In genomic region chr16:21556026-21556942, GRCh38 we compare ENCODE assay signal across 8 cellular contexts. TPM values are rescaled to one million over a fixed set of nuclear protein-coding genes. Genes with fewer than 3 reads are reported as not detected.
DNase-seq lines count a peak whose midpoint lies in the region; ATAC-seq and TF ChIP-seq lines count a peak whose summit lies in the region.
"Not testable (repeated sequence)": the region's sequence is repeated elsewhere in the genome, so short reads cannot be mapped to it uniquely, and the experiment has no call there.

No MANE protein-coding gene starts in this region.

- not testable (repeated sequence) for H3K27ac Mint-ChIP-seq in activated naive CD8-positive, alpha-beta T cell treated with anti-CD3 and anti-CD28 coated beads, Interleukin-2, amount 10 ng/mL, durations not matched to agents 7 days and 5 days

- not testable (repeated sequence) for H3K4me1 ChIP-seq in A673 (ENCODE audit: insufficient read depth, low read length, poor library complexity, severe bottlenecking)
- H3K4me1 ChIP-seq in skeletal muscle tissue (ENCODE audit: control insufficient read depth in 3 of 3, insufficient read depth in 3 of 3, low read length in 3 of 3): peaks cover 26 to 29% (median 28%) of the 10 kb centered on the region in 3 donors

- H3K27me3 ChIP-seq in A673 (replicated peaks; ENCODE audit: insufficient read depth, low read depth, low read length, poor library complexity); skeletal muscle tissue (ENCODE audit: control insufficient read depth in 3 of 3, insufficient read depth in 3 of 3, low read length in 3 of 3): not testable (repeated sequence)

- not testable (repeated sequence) for H3K36me3 ChIP-seq in A673 (ENCODE audit: insufficient read depth, low read length, poor library complexity, severe bottlenecking); skeletal muscle tissue (ENCODE audit: control insufficient read depth in 3 of 3, insufficient read depth in 3 of 3, low read length in 3 of 3)

- not testable (repeated sequence) for TF ChIP-seq CTCF in A673 (conservative IDR thresholded peaks at IDR 0.05; ENCODE audit: low read depth, low read length); fibroblast of pulmonary artery (IDR thresholded peaks at IDR 0.05; ENCODE audit: low read length, missing control alignments)

- not testable (repeated sequence) for ATAC-seq in activated naive CD8-positive, alpha-beta T cell treated with anti-CD3 and anti-CD28 coated beads, Interleukin-2, amount 10 ng/mL, durations not matched to agents 7 days and 5 days (ENCODE audit: low read depth)
- ATAC-seq in left lobe of liver: peak; percentile 71

- not testable (repeated sequence) for BruUV-seq in A673 (replicated peaks; lab: Mats Ljungman, UMichigan)

- DNase-seq in A673 (ENCODE audit: low spot score) (peak; percentile 51), EH (ENCODE audit: low read depth) (peak; percentile 82), NCI-H1417 (lab: John Stamatoyannopoulos, UW) (peak in 2 of 3 experiments; percentile 76 to 92), NCI-H345 (lab: John Stamatoyannopoulos, UW) (peak; percentile 52), fibroblast of pulmonary artery (ENCODE audit: low read depth) (peak; percentile 32), left lobe of liver (ENCODE audit: low spot score) (peak; percentile 74)
- DNase-seq in activated naive CD8-positive, alpha-beta T cell treated with anti-CD3 and anti-CD28 coated beads, Interleukin-2, amount 10 ng/mL, durations not matched to agents 7 days and 5 days: peak; percentile 19

- not testable (repeated sequence) for H3K4me3 ChIP-seq in A673 (ENCODE audit: low read depth, low read length, poor library complexity, severe bottlenecking); fibroblast of pulmonary artery (replicated peaks; ENCODE audit: low read depth, low read length)
- H3K4me3 ChIP-seq in skeletal muscle tissue (ENCODE audit: low read length in 3 of 3): peak overlapping the region; percentile 44 to 64 (median 53)

- H3K36me3 Mint-ChIP-seq in activated naive CD8-positive, alpha-beta T cell treated with anti-CD3 and anti-CD28 coated beads, Interleukin-2, amount 10 ng/mL, durations not matched to agents 7 days and 5 days: not testable (repeated sequence)

- H3K4me1 Mint-ChIP-seq in activated naive CD8-positive, alpha-beta T cell treated with anti-CD3 and anti-CD28 coated beads, Interleukin-2, amount 10 ng/mL, durations not matched to agents 7 days and 5 days: not testable (repeated sequence)

- not testable (repeated sequence) for H3K9me3 Mint-ChIP-seq in activated naive CD8-positive, alpha-beta T cell treated with anti-CD3 and anti-CD28 coated beads, Interleukin-2, amount 10 ng/mL, durations not matched to agents 7 days and 5 days

- H3K9me3 ChIP-seq in A673 (ENCODE audit: low read depth, low read length, poor library complexity, severe bottlenecking); skeletal muscle tissue (ENCODE audit: control insufficient read depth in 3 of 3, low read length in 3 of 3): not testable (repeated sequence)

- not testable (repeated sequence) for H3K4me3 Mint-ChIP-seq in activated naive CD8-positive, alpha-beta T cell treated with anti-CD3 and anti-CD28 coated beads, Interleukin-2, amount 10 ng/mL, durations not matched to agents 7 days and 5 days

- CTCF ChIA-PET in A673 (lab: Charles Lee): not testable (repeated sequence)

- H3K9ac ChIP-seq in skeletal muscle tissue (ENCODE audit: low read depth in 1 of 3, low read length in 3 of 3): peak overlapping the region; percentile 52 to 84 (median 77)

- H3K27me3 Mint-ChIP-seq in activated naive CD8-positive, alpha-beta T cell treated with anti-CD3 and anti-CD28 coated beads, Interleukin-2, amount 10 ng/mL, durations not matched to agents 7 days and 5 days: peaks cover 16% of the 10 kb centered on the region

- not testable (repeated sequence) for H3K27ac ChIP-seq in A673 (ENCODE audit: low read depth, low read length, poor library complexity, severe bottlenecking)
- peak overlapping the region; percentile 94 for H3K27ac ChIP-seq in skeletal muscle tissue (ENCODE audit: low read depth, low read length)

- POLR2A ChIA-PET in A673 (lab: Charles Lee; ENCODE audit: low non-redundant PET); activated naive CD8-positive, alpha-beta T cell treated with anti-CD3 and anti-CD28 coated beads, Interleukin-2, amount 10 ng/mL, durations not matched to agents 7 days and 5 days (lab: Charles Lee): not testable (repeated sequence)

- intact Hi-C loops in A673 (cut with micrococcal nuclease; ENCODE audit: unreplicated experiment): loop anchor here (5.0 kb wide), 2 partner anchors 254 to 399 kb away; partner anchors contain the start of gene LDAF1

RNA-seq across cellular contexts. Expression of gene METTL9, which starts 43.1 kb away (rescaled TPM):
- total RNA-seq in A673 (2021) (145 and 151 TPM in 2 replicates), left lobe of liver (11.4 TPM), skeletal muscle tissue (145 TPM)
- total RNA-seq in activated naive CD8-positive, alpha-beta T cell treated with anti-CD3 and anti-CD28 coated beads, Interleukin-2, amount 10 ng/mL, durations not matched to agents 7 days and 5 days: 10 to 100 TPM; 95.2 to 95.9 TPM

Comparison
In these comparisons a context has a peak if more than half of its experiments do, and no peak if none do; other contexts are left out.
1. DNase-seq: peak in every context shown above with its lines; median percentile 84 in NCI-H1417; 82 in EH; 74 in left lobe of liver; 52 in NCI-H345; 51 in A673; 32 in fibroblast of pulmonary artery; 19 in activated naive CD8-positive, alpha-beta T cell treated with anti-CD3 and anti-CD28 coated beads, Interleukin-2, amount 10 ng/mL, durations not matched to agents 7 days and 5 days.